ENCODE assay signal across 9 cellular contexts in the genomic region with DNA sequence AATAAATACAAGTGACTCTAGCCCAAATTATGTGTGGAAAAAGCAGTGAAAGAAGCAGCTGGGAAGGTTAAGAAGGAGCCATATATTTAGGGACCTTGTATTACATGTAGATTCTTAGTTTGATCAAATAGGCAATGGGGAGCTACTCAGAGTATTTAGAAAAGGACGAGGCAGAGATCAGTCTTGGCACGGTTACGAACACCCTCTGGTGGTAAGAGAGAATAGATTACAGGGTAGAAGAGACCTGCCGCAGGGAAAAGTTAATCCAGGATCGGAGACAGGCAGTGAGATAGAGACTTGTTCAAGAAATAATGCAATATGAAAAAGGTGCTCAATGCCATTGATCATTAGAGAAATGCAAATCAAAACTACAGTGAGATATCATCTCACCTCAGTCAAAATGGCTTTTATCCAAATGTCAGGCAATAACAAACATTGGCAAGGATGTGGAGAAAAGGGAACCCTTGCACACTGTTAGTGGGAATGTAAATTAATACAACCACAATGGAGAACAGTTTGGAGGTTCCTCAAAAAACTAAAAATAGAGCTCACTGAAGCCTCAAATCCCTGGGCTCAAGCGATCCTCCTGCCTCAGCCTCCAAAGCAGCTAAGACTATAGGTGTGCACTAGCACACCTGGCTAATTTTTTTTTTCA. TPM values are rescaled to one million over a fixed set of nuclear protein-coding genes. Genes with fewer than 3 reads are reported as not detected.
A peak's percentile ranks its signal among the peaks of the same experiment; 100 is the strongest.
DNase-seq lines count a peak whose midpoint lies in the region; ATAC-seq and TF ChIP-seq lines count a peak whose summit lies in the region.
"Had no signal": no experiment of that assay in that cellular context is flagged by ENCODE, and none has a peak within 500 bp of the region (broad histone marks: within the 10 kb centered on the region; RNA-seq: fewer than 3 reads in every experiment).

No MANE protein-coding gene starts in this region.

- TF ChIP-seq CTCF in VCaP (conservative IDR thresholded peaks at IDR 0.05) (peak; percentile 85), testis (IDR thresholded peaks at IDR 0.05) (peak; percentile 32 to 54 (median 50)), omental fat pad (IDR thresholded peaks at IDR 0.05) (no peak)

- 53 to 62% methylated on average over 6 of the region's 6 CpGs for WGBS in testis, 2 donors

- no peaks in the 10 kb centered on the region for H3K9me3 ChIP-seq in testis

- TF ChIP-seq POLR2A in testis (IDR thresholded peaks at IDR 0.05): no peak

- no peaks in the 10 kb centered on the region for H3K27me3 ChIP-seq in testis

- H3K4me1 ChIP-seq in testis: no peaks in the 10 kb centered on the region

- DNase-seq in NCI-H2196 (lab: John Stamatoyannopoulos, UW; ENCODE audit: unreplicated experiment): peak; percentile 5
- no peak for DNase-seq in NCI-H2196 treated with DMSO at 0.1 percent for 48 hours (lab: John Stamatoyannopoulos, UW; ENCODE audit: unreplicated experiment)
- peak; percentile 37 to 61 for DNase-seq in hippocampal formation (lab: John Stamatoyannopoulos, UW)
- peak; percentile 78 for DNase-seq in testis
- no peak for DNase-seq in omental fat pad (ENCODE audit: low spot score)
- DNase-seq in AG08396 (ENCODE audit: low spot score): no peak
- DNase-seq: activated T-cell treated with anti-CD3 and anti-CD28 coated beads, Interleukin-2, amount 50 U/mL, for 24 hours had no signal

- peak overlapping the region; percentile 2 for H3K27ac ChIP-seq in VCaP
- H3K27ac ChIP-seq in testis: no peak overlapping the region

- no peaks in the 10 kb centered on the region for H3K36me3 ChIP-seq in testis (ENCODE audit: low read depth, missing control alignments)

- no peak for ATAC-seq in GM19455 (IDR thresholded peaks at IDR 0.05; ENCODE audit: unreplicated experiment)
- no peak for ATAC-seq in omental fat pad (ENCODE audit: low FRiP score)

- no peak overlapping the region for H3K4me3 ChIP-seq in testis

- intact Hi-C loops in testis (cut with DNase I; ENCODE audit: low total_unique reads): no loop called here

RNA-seq across cellular contexts. Expression of a gene that starts 12.0 kb away (rescaled TPM):
- total RNA-seq in testis (10 to 100 TPM; 18.5 to 21.7 TPM), omental fat pad (10 to 100 TPM; 11.2 to 16.1 (median 13.6) TPM)
- 16.1 TPM for polyA plus RNA-seq in testis (ENCODE audit: insufficient read depth, low read depth, low replicate concordance)

RNA-seq across cellular contexts. Expression of a gene that starts 44.7 kb away (rescaled TPM):
- total RNA-seq in testis (10 to 100 TPM; 34.1 to 34.2 TPM), omental fat pad (10 to 100 TPM in 3 of 4 donors, 1 to 10 TPM in 1; 8.9 to 27.5 (median 11.6) TPM)
- 26.3 TPM for polyA plus RNA-seq in testis (ENCODE audit: insufficient read depth, low read depth, low replicate concordance)

Comparison
In these comparisons a context has a peak if more than half of its experiments do, and no peak if none do; other contexts are left out.
1. DNase-seq: peak in NCI-H2196 (single experiment), hippocampal formation (2 of 2) and testis (single experiment); none in NCI-H2196 treated with DMSO at 0.1 percent for 48 hours (single experiment), omental fat pad (single experiment) and AG08396 (single experiment).
2. CTCF ChIP-seq: peak in VCaP (single experiment) and testis (3 of 3); none in omental fat pad (0 of 3).